ENCODE assay signal across 11 cellular contexts in the genomic region with DNA sequence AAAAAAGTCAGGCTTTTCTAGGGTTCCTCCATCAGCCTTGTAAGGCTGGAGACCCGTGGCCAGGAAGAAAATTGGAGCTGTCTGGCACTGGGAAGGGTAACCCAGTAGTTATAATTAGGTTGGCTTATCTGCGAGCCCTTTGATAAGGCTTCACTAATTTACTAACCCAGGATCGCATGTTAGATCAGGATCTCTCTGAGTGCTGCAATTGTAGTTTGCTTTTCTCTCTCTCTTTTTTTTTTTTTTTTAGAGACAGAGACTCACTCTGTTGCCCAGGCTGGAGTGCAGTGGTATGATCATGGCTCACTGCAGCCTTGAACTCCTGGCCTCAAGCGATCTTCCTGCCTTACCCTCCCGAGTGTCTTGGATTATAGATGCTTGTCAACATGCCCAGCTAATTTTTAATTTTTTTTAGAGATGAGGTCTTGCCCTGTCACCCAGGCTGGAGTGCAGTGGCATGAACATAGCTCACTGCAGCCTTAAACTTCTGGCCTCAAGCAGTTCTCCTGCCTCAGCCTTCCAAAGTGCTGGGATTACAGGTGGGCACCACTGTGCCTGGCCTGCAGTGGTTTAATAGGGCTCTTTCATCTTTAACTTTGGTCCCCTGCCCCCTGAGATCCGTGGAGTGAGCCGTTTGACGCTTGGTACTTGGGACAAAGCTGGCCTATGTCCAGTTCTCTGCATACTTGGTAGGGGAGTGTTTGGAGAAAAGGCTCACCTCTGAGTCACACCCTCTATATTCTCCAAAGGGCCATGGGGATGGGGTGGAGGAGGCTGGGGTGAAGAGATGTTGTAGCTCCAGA. TPM values are rescaled to one million over a fixed set of nuclear protein-coding genes. Genes with fewer than 3 reads are reported as not detected.
DNase-seq lines count a peak whose midpoint lies in the region; ATAC-seq and TF ChIP-seq lines count a peak whose summit lies in the region.
"Had no signal": no experiment of that assay in that cellular context is flagged by ENCODE, and none has a peak within 500 bp of the region (broad histone marks: within the 10 kb centered on the region; RNA-seq: fewer than 3 reads in every experiment).

No MANE protein-coding gene starts in this region.

- peaks cover 42% of the 10 kb centered on the region for H3K36me3 Mint-ChIP-seq in activated naive CD4-positive, alpha-beta T cell treated with anti-CD3 and anti-CD28 coated beads for 36 hours (ENCODE audit: low read depth)

- H3K27ac ChIP-seq in SJSA1 = peak overlapping the region; percentile 71
- peak overlapping the region; percentile 47 to 72 for H3K27ac ChIP-seq in thoracic aorta

- H3K36me3 ChIP-seq in SJSA1 (peaks cover 14% of the 10 kb centered on the region), thoracic aorta (no peaks in the 10 kb centered on the region)

- H3K4me3 ChIP-seq in SJSA1 (no peak overlapping the region), fibroblast of pulmonary artery (replicated peaks; ENCODE audit: low read depth, low read length) (no peak overlapping the region), thoracic aorta (no peak overlapping the region)

- H3K4me3 Mint-ChIP-seq in activated naive CD4-positive, alpha-beta T cell treated with anti-CD3 and anti-CD28 coated beads for 36 hours = no peak overlapping the region
- H3K4me3 Mint-ChIP-seq: nephron had no signal

- H3K9me3 Mint-ChIP-seq in activated naive CD4-positive, alpha-beta T cell treated with anti-CD3 and anti-CD28 coated beads for 36 hours = peaks cover 25% of the 10 kb centered on the region

- ATAC-seq in thoracic aorta (ENCODE audit: insufficient number of reproducible peaks, low FRiP score, low read depth) (no peak), GM18517 (IDR thresholded peaks at IDR 0.05; ENCODE audit: unreplicated experiment) (no peak)

- peak overlapping the region; percentile 30 for H3K27ac Mint-ChIP-seq in activated naive CD4-positive, alpha-beta T cell treated with anti-CD3 and anti-CD28 coated beads for 36 hours

- no peak for DNase-seq in activated naive CD4-positive, alpha-beta T cell treated with anti-CD3 and anti-CD28 coated beads for 36 hours
- DNase-seq in activated naive CD4-positive, alpha-beta T cell treated with anti-CD3 and anti-CD28 coated beads, Interleukin-2, amount 50 U/mL, for 16 hours = no peak
- DNase-seq in SJSA1 (ENCODE audit: low read depth in 1 of 2, low spot score in 2 of 2) (peak; percentile 79 to 84), fibroblast of pulmonary artery (ENCODE audit: low read depth) (peak; percentile 60), thoracic aorta (ENCODE audit: low spot score) (no peak), NCI-H82 (lab: John Stamatoyannopoulos, UW) (no peak)
- DNase-seq in effector CD4-positive, alpha-beta T cell = no peak
- DNase-seq: activated CD4-positive, alpha-beta T cell treated with anti-CD3 and anti-CD28 coated beads, Interleukin-2, amount 50 U/mL, for 48 hours; C1 segment of cervical spinal cord had no signal

- H3K9me3 ChIP-seq in SJSA1 (replicated peaks) = no peaks in the 10 kb centered on the region; the same call in 1 of the 2 replicates
- no peaks in the 10 kb centered on the region for H3K9me3 ChIP-seq in thoracic aorta

- H3K4me1 ChIP-seq in SJSA1 (replicated peaks) = peaks cover 61% of the 10 kb centered on the region
- peaks cover 43 to 82% of the 10 kb centered on the region in 2 donors for H3K4me1 ChIP-seq in thoracic aorta (ENCODE audit: control insufficient read depth in 1 of 2, low read depth in 2 of 2)

- intact Hi-C loops in activated naive CD4-positive, alpha-beta T cell treated with anti-CD3 and anti-CD28 coated beads for 36 hours (cut with micrococcal nuclease) = loop anchor here (5.0 kb wide), 1 partner anchor 49 kb away; no protein-coding TSS in a partner anchor

- H3K27me3 ChIP-seq in SJSA1 (replicated peaks) (no peaks in the 10 kb centered on the region), thoracic aorta (replicated peaks; ENCODE audit: insufficient read depth) (no peaks in the 10 kb centered on the region)

- CTCF ChIA-PET in activated naive CD4-positive, alpha-beta T cell treated with anti-CD3 and anti-CD28 coated beads for 36 hours (lab: Charles Lee) = no interaction called here

- TF ChIP-seq CTCF in fibroblast of pulmonary artery (IDR thresholded peaks at IDR 0.05; ENCODE audit: low read length, missing control alignments) = no peak
- no peak for TF ChIP-seq CTCF in thoracic aorta (IDR thresholded peaks at IDR 0.05)

- H3K27me3 Mint-ChIP-seq in activated naive CD4-positive, alpha-beta T cell treated with anti-CD3 and anti-CD28 coated beads for 36 hours (ENCODE audit: low read depth) = no peaks in the 10 kb centered on the region

- peaks cover 53% of the 10 kb centered on the region for H3K4me1 Mint-ChIP-seq in activated naive CD4-positive, alpha-beta T cell treated with anti-CD3 and anti-CD28 coated beads for 36 hours (ENCODE audit: low read depth)

RNA-seq across cellular contexts. Expression of a gene that starts 17.2 kb away (rescaled TPM):
- 10 to 100 TPM; 40.3 to 41.0 TPM for total RNA-seq in activated naive CD4-positive, alpha-beta T cell treated with anti-CD3 and anti-CD28 coated beads for 36 hours
- total RNA-seq in SJSA1 (2014; rRNA removed; shearing (Covaris generic)) = 14.9 and 25.0 TPM in 2 replicates
- 10 to 100 TPM; 89.2 to 94.9 TPM for total RNA-seq in thoracic aorta

Comparison
In these comparisons a context has a peak if more than half of its experiments do, and no peak if none do; other contexts are left out.
1. DNase-seq: peak in SJSA1 (2 of 2) and fibroblast of pulmonary artery (single experiment); none in activated naive CD4-positive, alpha-beta T cell treated with anti-CD3 and anti-CD28 coated beads for 36 hours (single experiment), activated naive CD4-positive, alpha-beta T cell treated with anti-CD3 and anti-CD28 coated beads, Interleukin-2, amount 50 U/mL, for 16 hours (single experiment), thoracic aorta (single experiment), effector CD4-positive, alpha-beta T cell (single experiment) and NCI-H82 (single experiment).